ENCODE assay signal across 9 cellular contexts in the genomic region with DNA sequence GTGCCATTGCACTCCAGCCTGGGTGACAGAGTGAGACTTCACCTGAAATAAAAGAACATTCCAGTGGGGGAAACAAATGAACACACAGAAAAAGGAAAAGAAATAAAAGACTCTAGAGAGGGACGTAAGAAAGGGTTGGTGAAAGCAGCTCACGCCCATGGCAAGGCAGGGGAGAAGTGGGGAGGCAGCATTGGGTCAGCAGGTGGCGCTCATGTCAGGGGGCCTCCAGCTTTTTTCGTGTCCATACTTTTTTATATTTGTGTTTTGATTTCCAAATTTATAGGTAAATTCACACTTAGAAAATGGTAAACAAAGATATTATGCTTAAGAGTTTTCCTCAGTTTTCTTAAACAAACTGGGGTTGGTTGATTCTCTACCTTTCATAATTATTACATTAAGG. TPM values are rescaled to one million over a fixed set of nuclear protein-coding genes. Genes with fewer than 3 reads are reported as not detected.
DNase-seq lines count a peak whose midpoint lies in the region; ATAC-seq and TF ChIP-seq lines count a peak whose summit lies in the region.
"Had no signal": no experiment of that assay in that cellular context is flagged by ENCODE, and none has a peak within 500 bp of the region (broad histone marks: within the 10 kb centered on the region; RNA-seq: fewer than 3 reads in every experiment).

No MANE protein-coding gene starts in this region.

- no peaks in the 10 kb centered on the region for H3K9me3 ChIP-seq in CD4-positive, alpha-beta memory T cell (ENCODE audit: control insufficient read depth in 1 of 2, low read length in 2 of 2)
- no peaks in the 10 kb centered on the region for H3K9me3 ChIP-seq in prostate gland

- peak in 4 of 5 donors; percentile 7 to 19 (median 14) for DNase-seq in CD4-positive, alpha-beta memory T cell
- DNase-seq in KBM-7 (peak; percentile 41), prostate gland (ENCODE audit: low spot score) (no peak), cerebellum (ENCODE audit: low spot score) (no peak), putamen (ENCODE audit: low spot score) (no peak)
- peak; percentile 54 to 65 for DNase-seq in activated CD4-positive, alpha-beta T cell treated with anti-CD3 and anti-CD28 coated beads, Interleukin-2, amount 50 U/mL, for 48 hours

- ATAC-seq in esophagus mucosa (peak; percentile 45), GM18505 (IDR thresholded peaks at IDR 0.05; ENCODE audit: unreplicated experiment) (no peak)

- H3K9me3 Mint-ChIP-seq in CD4-positive, alpha-beta memory T cell, result no peaks in the 10 kb centered on the region
- H3K9me3 Mint-ChIP-seq: memory B cell had no signal

- intact Hi-C loops in CD4-positive, alpha-beta memory T cell (cut with micrococcal nuclease), result loop anchor here (1.0 kb wide), 2 partner anchors 344 to 384 kb away; no protein-coding TSS in a partner anchor
- intact Hi-C loops in prostate gland (cut with DNase I), result no loop called here

- TF ChIP-seq POLR2A in prostate gland (IDR thresholded peaks at IDR 0.05), result no peak
- no peak for TF ChIP-seq POLR2A in GM18505 (IDR thresholded peaks at IDR 0.05; ENCODE audit: borderline replicate concordance, extremely low read depth, insufficient read depth, insufficient read length)

- in situ Hi-C loops in KBM-7 (cut with MboI; ENCODE audit: low pct_unique_long_range_greater_than_20kb, low sequenced_read_pairs), result loop anchor here (25.0 kb wide), 1 partner anchor 487 kb away; the partner anchor contains the start of gene PRAMEF12

- no peaks in the 10 kb centered on the region for H3K4me1 ChIP-seq in CD4-positive, alpha-beta memory T cell (ENCODE audit: insufficient read depth, low read length)
- H3K4me1 ChIP-seq in prostate gland (replicated peaks), result no peaks in the 10 kb centered on the region

- no peaks in the 10 kb centered on the region for H3K27me3 ChIP-seq in CD4-positive, alpha-beta memory T cell (ENCODE audit: insufficient read depth, low read length)
- H3K27me3 ChIP-seq in prostate gland (replicated peaks; ENCODE audit: insufficient read depth), result no peaks in the 10 kb centered on the region

- peak; percentile 22 to 65 (median 47) for TF ChIP-seq CTCF in prostate gland (IDR thresholded peaks at IDR 0.05)

- peaks cover 68% of the 10 kb centered on the region for H3K36me3 ChIP-seq in CD4-positive, alpha-beta memory T cell (ENCODE audit: insufficient read depth, low read length)
- H3K36me3 ChIP-seq in prostate gland, result peaks cover 0 to 3% of the 10 kb centered on the region in 2 donors

- peaks cover 5 to 9% (median 8%) of the 10 kb centered on the region in 4 donors for H3K4me1 Mint-ChIP-seq in CD4-positive, alpha-beta memory T cell
- H3K4me1 Mint-ChIP-seq: memory B cell had no signal

- H3K36me3 Mint-ChIP-seq in CD4-positive, alpha-beta memory T cell, result peaks cover 71 to 79% of the 10 kb centered on the region in 2 donors

- no peak overlapping the region for H3K4me3 Mint-ChIP-seq in CD4-positive, alpha-beta memory T cell
- H3K4me3 Mint-ChIP-seq: memory B cell had no signal

- WGBS in prostate gland, result 67% methylated on average over 4 of the region's 4 CpGs

- no peak overlapping the region for H3K27ac ChIP-seq in CD4-positive, alpha-beta memory T cell (ENCODE audit: low read depth, low read length)
- H3K27ac ChIP-seq in prostate gland, result no peak overlapping the region

- peak overlapping the region in 1 of 7 donors; percentile 82 for H3K27ac Mint-ChIP-seq in CD4-positive, alpha-beta memory T cell
- H3K27ac Mint-ChIP-seq: memory B cell had no signal

- POLR2A ChIA-PET in CD4-positive, alpha-beta memory T cell (lab: Charles Lee; ENCODE audit: partially characterized antibody), result no interaction called here

- H3K4me3 ChIP-seq in CD4-positive, alpha-beta memory T cell (ENCODE audit: low read length in 2 of 2), result no peak overlapping the region
- H3K4me3 ChIP-seq in prostate gland, result no peak overlapping the region

- no peaks in the 10 kb centered on the region for H3K27me3 Mint-ChIP-seq in CD4-positive, alpha-beta memory T cell
- H3K27me3 Mint-ChIP-seq: memory B cell had no signal

- CTCF ChIA-PET in CD4-positive, alpha-beta memory T cell (lab: Charles Lee; ENCODE audit: partially characterized antibody), result interaction anchor here (0.9 to 3.7 kb wide), 6 partner anchors 77 to 384 kb away, joined by 3 to 32 read pairs (median 9); no protein-coding TSS in a partner anchor

RNA-seq across cellular contexts. Expression of gene VPS13D, which starts 45.5 kb away (rescaled TPM):
- total RNA-seq in CD4-positive, alpha-beta memory T cell, result 10 to 100 TPM; 92.7 to 96.3 TPM
- polyA plus RNA-seq in CD4-positive, alpha-beta memory T cell, result 10 to 100 TPM; 10.2 to 12.3 TPM
- total RNA-seq in esophagus mucosa (69.4 TPM), prostate gland (10 to 100 TPM; 60.7 to 80.8 TPM), cerebellum (60.8 TPM)

Comparison
In these comparisons a context has a peak if more than half of its experiments do, and no peak if none do; other contexts are left out.
1. DNase-seq: peak in CD4-positive, alpha-beta memory T cell (4 of 5), KBM-7 (single experiment) and activated CD4-positive, alpha-beta T cell treated with anti-CD3 and anti-CD28 coated beads, Interleukin-2, amount 50 U/mL, for 48 hours (2 of 2); none in prostate gland (single experiment), cerebellum (single experiment) and putamen (single experiment).